1 cellular context compared by ENCODE assay signal in genomic region chr10:96261930-96262329, GRCh38.
TF ChIP-seq lines count a peak whose summit lies in the region.

No MANE protein-coding gene starts in this region.

TF ChIP-seq in WTC11, 78 proteins besides CTCF, POLR2A, EP300 and RAD21:
- TF ChIP-seq MYBL2 (CRISPR knock-in tag; IDR thresholded peaks at IDR 0.05): no peak
- no peak for TF ChIP-seq FOXK1 (CRISPR knock-in tag; IDR thresholded peaks at IDR 0.05)
- no peak for TF ChIP-seq GABPB1 (CRISPR knock-in tag; IDR thresholded peaks at IDR 0.05)
